In the genomic region with DNA sequence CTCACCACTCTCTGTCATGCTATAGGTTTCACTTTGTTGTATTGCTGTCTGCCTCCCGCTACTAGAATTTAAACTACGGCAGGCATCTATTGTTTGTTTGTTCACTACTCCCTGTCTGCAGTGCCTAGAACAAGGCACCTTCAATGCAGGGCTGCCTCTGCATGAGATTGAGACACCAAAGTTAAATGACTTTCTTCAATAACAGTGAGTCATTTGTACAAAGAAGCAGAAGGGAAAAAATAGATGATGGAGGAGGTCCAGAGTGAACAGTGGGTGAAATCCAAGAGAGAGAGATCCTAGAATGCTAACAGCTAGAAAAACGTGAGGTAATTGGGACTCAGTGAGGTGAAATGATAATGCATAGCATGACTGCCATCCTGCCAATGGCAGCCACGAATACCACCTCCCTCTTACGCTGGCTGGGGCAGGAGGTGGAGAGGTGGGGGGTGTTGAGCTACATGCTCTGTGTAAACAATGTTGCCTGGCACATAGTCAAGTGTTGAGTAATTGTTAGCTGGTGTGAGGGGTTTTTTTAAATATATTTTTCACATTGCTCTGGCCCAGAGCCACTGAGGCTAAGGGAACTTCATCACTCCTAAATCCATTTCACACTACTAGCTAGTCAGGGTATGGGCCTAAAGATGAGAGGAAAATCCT, we compare ENCODE assay signal across 17 cellular contexts.
DNase-seq lines count a peak whose midpoint lies in the region; TF ChIP-seq lines count a peak whose summit lies in the region.
"Had no signal": no experiment of that assay in that cellular context is flagged by ENCODE, and none has a peak within 500 bp of the region (broad histone marks: within the 10 kb centered on the region; RNA-seq: fewer than 3 reads in every experiment).

No MANE protein-coding gene starts in this region.

- H3K4me3 Mint-ChIP-seq in activated T-helper 1 cell treated with anti-CD3 and anti-CD28 coated beads, Interleukin-12 subunit alpha, Interleukin-12 subunit beta, Interleukin-2, Interleukin-4 antibody, amounts not matched to agents 30 ng/mL and 10 ng/mL and 1 ng/mL, durations not matched to agents 14 hours and 24 hours and 36 hours: no peak overlapping the region
- H3K4me3 Mint-ChIP-seq: activated CD8-positive, alpha-beta T cell treated with anti-CD3 and anti-CD28 coated beads, Interleukin-2, amount 10 ng/mL, durations not matched to agents 7 days and 5 days; dendritic cell treated with granulocyte-macrophage colony-stimulating factor and Interleukin-4, amounts not matched to agents 40 ng/mL and 50 ng/mL, for 4 days; naive thymus-derived CD4-positive, alpha-beta T cell; stimulated activated memory B cell treated with anti-CD40 and anti-IgM and Interleukin-4, amounts not matched to agents 10 μg/mL and 1 μg/mL and 100 μg/mL, for 72 hours had no signal

- H3K4me3 ChIP-seq in esophagus muscularis mucosa: no peak overlapping the region
- H3K4me3 ChIP-seq in retinal pigment epithelial cell (ENCODE audit: low read length): no peak overlapping the region
- no peak overlapping the region for H3K4me3 ChIP-seq in colonic mucosa
- H3K4me3 ChIP-seq: upper lobe of left lung had no signal

- TF ChIP-seq CTCF in esophagus muscularis mucosa (IDR thresholded peaks at IDR 0.05): no peak
- no peak for TF ChIP-seq CTCF in retinal pigment epithelial cell (conservative IDR thresholded peaks at IDR 0.05; ENCODE audit: low read depth, low read length)
- no peak for TF ChIP-seq CTCF in colonic mucosa (IDR thresholded peaks at IDR 0.05)

- no peaks in the 10 kb centered on the region for H3K36me3 Mint-ChIP-seq in activated T-helper 1 cell treated with anti-CD3 and anti-CD28 coated beads, Interleukin-12 subunit alpha, Interleukin-12 subunit beta, Interleukin-2, Interleukin-4 antibody, amounts not matched to agents 30 ng/mL and 10 ng/mL and 1 ng/mL, durations not matched to agents 14 hours and 24 hours and 36 hours (ENCODE audit: low read depth)
- H3K36me3 Mint-ChIP-seq: naive thymus-derived CD4-positive, alpha-beta T cell; stimulated activated memory B cell treated with anti-CD40 and anti-IgM and Interleukin-4, amounts not matched to agents 10 μg/mL and 1 μg/mL and 100 μg/mL, for 72 hours had no signal

- no peak overlapping the region for H3K27ac Mint-ChIP-seq in activated T-helper 1 cell treated with anti-CD3 and anti-CD28 coated beads, Interleukin-12 subunit alpha, Interleukin-12 subunit beta, Interleukin-2, Interleukin-4 antibody, amounts not matched to agents 30 ng/mL and 10 ng/mL and 1 ng/mL, durations not matched to agents 14 hours and 24 hours and 36 hours
- H3K27ac Mint-ChIP-seq: activated CD8-positive, alpha-beta T cell treated with anti-CD3 and anti-CD28 coated beads, Interleukin-2, amount 10 ng/mL, durations not matched to agents 7 days and 5 days; dendritic cell treated with granulocyte-macrophage colony-stimulating factor and Interleukin-4, amounts not matched to agents 40 ng/mL and 50 ng/mL, for 4 days; naive thymus-derived CD4-positive, alpha-beta T cell; stimulated activated memory B cell treated with anti-CD40 and anti-IgM and Interleukin-4, amounts not matched to agents 10 μg/mL and 1 μg/mL and 100 μg/mL, for 72 hours had no signal

- DNase-seq in DMS 273 (lab: John Stamatoyannopoulos, UW; ENCODE audit: unreplicated experiment): peak; percentile 38
- DNase-seq in DMS 273 treated with DMSO at 0.1 percent for 48 hours (lab: John Stamatoyannopoulos, UW): no peak
- peak; percentile 67 for DNase-seq in NCI-H226
- DNase-seq in esophagus muscularis mucosa (ENCODE audit: extremely low spot score): no peak
- DNase-seq in retinal pigment epithelial cell (ENCODE audit: low read depth): peak; percentile 17
- no peak for DNase-seq in NCI-H2107 (lab: John Stamatoyannopoulos, UW)
- no peak for DNase-seq in activated T-helper 1 cell treated with anti-CD3 and anti-CD28 coated beads, Interleukin-12 subunit alpha, Interleukin-12 subunit beta, Interleukin-2, Interleukin-4 antibody, amounts not matched to agents 30 ng/mL and 10 ng/mL and 1 ng/mL, durations not matched to agents 14 hours and 24 hours and 36 hours (ENCODE audit: low spot score)
- no peak for DNase-seq in colonic mucosa
- DNase-seq: activated CD8-positive, alpha-beta T cell treated with anti-CD3 and anti-CD28 coated beads, Interleukin-2, amount 10 ng/mL, durations not matched to agents 7 days and 5 days; BE2C; naive thymus-derived CD4-positive, alpha-beta T cell; NCI-H146; RPMI8226; upper lobe of left lung had no signal

- intact Hi-C loops in esophagus muscularis mucosa (cut with DNase I) (no loop called here), colonic mucosa (cut with DNase I) (no loop called here)
- intact Hi-C loops in activated T-helper 1 cell treated with anti-CD3 and anti-CD28 coated beads, Interleukin-12 subunit alpha, Interleukin-12 subunit beta, Interleukin-2, Interleukin-4 antibody, amounts not matched to agents 30 ng/mL and 10 ng/mL and 1 ng/mL, durations not matched to agents 14 hours and 24 hours and 36 hours (cut with micrococcal nuclease): no loop called here

- peak; percentile 17 for TF ChIP-seq EP300 in esophagus muscularis mucosa (IDR thresholded peaks at IDR 0.05)

- H3K27me3 ChIP-seq in esophagus muscularis mucosa (no peaks in the 10 kb centered on the region), colonic mucosa (no peaks in the 10 kb centered on the region)
- H3K27me3 ChIP-seq: BE2C, upper lobe of left lung had no signal

- 39% methylated on average over 5 of the region's 5 CpGs for WGBS in esophagus muscularis mucosa

- peaks cover 0 to 40% (median 32%) of the 10 kb centered on the region in 4 donors for H3K4me1 ChIP-seq in esophagus muscularis mucosa
- no peaks in the 10 kb centered on the region for H3K4me1 ChIP-seq in colonic mucosa
- H3K4me1 ChIP-seq: BE2C, upper lobe of left lung had no signal

- H3K36me3 ChIP-seq in esophagus muscularis mucosa (no peaks in the 10 kb centered on the region), colonic mucosa (no peaks in the 10 kb centered on the region)
- H3K36me3 ChIP-seq: BE2C, upper lobe of left lung had no signal

- no peaks in the 10 kb centered on the region for H3K4me1 Mint-ChIP-seq in activated T-helper 1 cell treated with anti-CD3 and anti-CD28 coated beads, Interleukin-12 subunit alpha, Interleukin-12 subunit beta, Interleukin-2, Interleukin-4 antibody, amounts not matched to agents 30 ng/mL and 10 ng/mL and 1 ng/mL, durations not matched to agents 14 hours and 24 hours and 36 hours (ENCODE audit: low read depth)
- H3K4me1 Mint-ChIP-seq: naive thymus-derived CD4-positive, alpha-beta T cell; stimulated activated memory B cell treated with anti-CD40 and anti-IgM and Interleukin-4, amounts not matched to agents 10 μg/mL and 1 μg/mL and 100 μg/mL, for 72 hours had no signal

- H3K9me3 Mint-ChIP-seq in activated T-helper 1 cell treated with anti-CD3 and anti-CD28 coated beads, Interleukin-12 subunit alpha, Interleukin-12 subunit beta, Interleukin-2, Interleukin-4 antibody, amounts not matched to agents 30 ng/mL and 10 ng/mL and 1 ng/mL, durations not matched to agents 14 hours and 24 hours and 36 hours: no peaks in the 10 kb centered on the region
- H3K9me3 Mint-ChIP-seq: dendritic cell treated with granulocyte-macrophage colony-stimulating factor and Interleukin-4, amounts not matched to agents 40 ng/mL and 50 ng/mL, for 4 days; stimulated activated memory B cell treated with anti-CD40 and anti-IgM and Interleukin-4, amounts not matched to agents 10 μg/mL and 1 μg/mL and 100 μg/mL, for 72 hours had no signal

- no peak for TF ChIP-seq POLR2A in esophagus muscularis mucosa (IDR thresholded peaks at IDR 0.05; ENCODE audit: low read depth)

- H3K9me3 ChIP-seq in esophagus muscularis mucosa (no peaks in the 10 kb centered on the region), colonic mucosa (no peaks in the 10 kb centered on the region)
- H3K9me3 ChIP-seq: BE2C had no signal

- H3K9ac ChIP-seq in colonic mucosa (ENCODE audit: low read depth in 2 of 2, low read length in 2 of 2): no peak overlapping the region

- H3K27ac ChIP-seq in esophagus muscularis mucosa (replicated peaks in 1 of 4) (peak overlapping the region in 3 of 4 donors; percentile 11 to 51 (median 11)), colonic mucosa (no peak overlapping the region)
- H3K27ac ChIP-seq: 22Rv1, upper lobe of left lung had no signal

- no peaks in the 10 kb centered on the region for H3K27me3 Mint-ChIP-seq in activated T-helper 1 cell treated with anti-CD3 and anti-CD28 coated beads, Interleukin-12 subunit alpha, Interleukin-12 subunit beta, Interleukin-2, Interleukin-4 antibody, amounts not matched to agents 30 ng/mL and 10 ng/mL and 1 ng/mL, durations not matched to agents 14 hours and 24 hours and 36 hours (ENCODE audit: insufficient read depth)
- H3K27me3 Mint-ChIP-seq: dendritic cell treated with granulocyte-macrophage colony-stimulating factor and Interleukin-4, amounts not matched to agents 40 ng/mL and 50 ng/mL, for 4 days had no signal

Comparison
In these comparisons a context has a peak if more than half of its experiments do, and no peak if none do; other contexts are left out.
1. DNase-seq: peak in DMS 273 (single experiment), NCI-H226 (single experiment) and retinal pigment epithelial cell (single experiment); none in DMS 273 treated with DMSO at 0.1 percent for 48 hours (single experiment), esophagus muscularis mucosa (single experiment), NCI-H2107 (single experiment), activated T-helper 1 cell treated with anti-CD3 and anti-CD28 coated beads, Interleukin-12 subunit alpha, Interleukin-12 subunit beta, Interleukin-2, Interleukin-4 antibody, amounts not matched to agents 30 ng/mL and 10 ng/mL and 1 ng/mL, durations not matched to agents 14 hours and 24 hours and 36 hours (single experiment) and colonic mucosa (single experiment).